In the genomic region with DNA sequence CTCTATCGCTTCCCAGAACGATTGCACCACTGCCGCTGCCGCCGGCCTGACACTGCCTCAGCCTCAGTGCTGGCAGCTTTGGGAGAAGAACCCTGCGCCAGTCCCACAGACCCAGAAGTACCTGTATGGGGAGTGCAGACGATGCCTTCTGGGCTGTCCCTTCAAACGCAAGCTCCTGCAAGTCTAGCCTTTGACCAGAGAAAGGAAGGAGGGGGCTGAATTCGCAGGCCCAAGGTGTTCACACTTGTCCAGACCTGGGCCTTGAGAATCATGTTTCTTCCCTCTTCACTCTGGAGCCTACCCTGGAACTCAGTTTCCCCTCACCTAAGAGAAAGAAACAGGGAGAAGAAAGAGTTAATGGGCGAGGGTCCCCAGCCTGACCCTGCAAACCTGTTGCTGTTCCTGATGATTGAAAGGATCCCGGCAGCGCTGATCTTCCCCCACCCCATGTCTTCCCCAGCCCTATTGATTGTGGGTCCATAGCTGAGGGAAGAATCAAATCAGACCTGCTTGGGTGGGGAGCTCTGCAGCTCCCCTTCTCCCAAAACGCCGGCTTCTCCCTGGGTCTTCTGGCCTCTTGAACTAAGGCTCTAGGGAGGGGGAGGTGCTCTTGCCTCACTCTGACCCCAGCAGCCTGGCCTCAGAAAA, we compare ENCODE assay signal across 10 cellular contexts. TPM values are rescaled to one million over a fixed set of nuclear protein-coding genes. Genes with fewer than 3 reads are reported as not detected.
DNase-seq lines count a peak whose midpoint lies in the region; ATAC-seq and TF ChIP-seq lines count a peak whose summit lies in the region.
"Had no signal": no experiment of that assay in that cellular context is flagged by ENCODE, and none has a peak within 500 bp of the region (broad histone marks: within the 10 kb centered on the region; RNA-seq: fewer than 3 reads in every experiment).

No MANE protein-coding gene starts in this region.

- H3K4me3 ChIP-seq in GM12864 (ENCODE audit: low read depth, low read length) (peak overlapping the region; percentile 32), iPS-15b (ENCODE audit: low read depth, low read length) (peak overlapping the region; percentile 55), spleen (peak overlapping the region in 6 of 8 donors; percentile 6 to 72 (median 34))

- DNase-seq in GM12864 (ENCODE audit: low read depth) (no peak), T-helper 17 cell (no peak), spleen (no peak), NCI-H2171 (lab: John Stamatoyannopoulos, UW) (no peak), NCI-H524 (lab: John Stamatoyannopoulos, UW) (no peak), activated T-cell treated with anti-CD3 and anti-CD28 coated beads for 4 hours (no peak)
- DNase-seq: HCEC 1CT had no signal

- H3K36me3 Mint-ChIP-seq in T-helper 17 cell (ENCODE audit: low read depth), result peaks cover 2% of the 10 kb centered on the region

- peaks cover 13% of the 10 kb centered on the region for H3K36me3 ChIP-seq in iPS-15b (ENCODE audit: control insufficient read depth, insufficient read depth, low read length)
- H3K36me3 ChIP-seq in spleen, result peaks cover 0 to 22% (median 0%) of the 10 kb centered on the region in 6 donors

- no peak for TF ChIP-seq POLR2A in spleen (IDR thresholded peaks at IDR 0.05)

- peak overlapping the region; percentile 95 for H3K27ac Mint-ChIP-seq in T-helper 17 cell

- intact Hi-C loops in spleen (cut with DNase I; ENCODE audit: low total_unique reads), result no loop called here

- peaks cover 29% of the 10 kb centered on the region for H3K4me1 ChIP-seq in iPS-15b (ENCODE audit: control insufficient read depth, insufficient read depth, low read length)
- H3K4me1 ChIP-seq in spleen, result peaks cover 21 to 83% (median 78%) of the 10 kb centered on the region in 6 donors

- H3K4me3 Mint-ChIP-seq in T-helper 17 cell, result peak overlapping the region; percentile 21

- WGBS in spleen, 5 donors, result 58 to 65% (median 61%) methylated on average over 14 of the region's 14 CpGs

- ATAC-seq in T-helper 17 cell, result no peak
- ATAC-seq in HG02840 (IDR thresholded peaks at IDR 0.05; ENCODE audit: low FRiP score, unreplicated experiment), result no peak

- peaks cover 38% of the 10 kb centered on the region for H3K4me1 Mint-ChIP-seq in T-helper 17 cell

- peak overlapping the region; percentile 37 for H3K9ac ChIP-seq in iPS-15b (ENCODE audit: low read depth, low read length)

- H3K9me3 ChIP-seq in T-helper 17 cell (ENCODE audit: control insufficient read depth, low read length, poor library complexity, severe bottlenecking), result no peaks in the 10 kb centered on the region
- no peaks in the 10 kb centered on the region for H3K9me3 ChIP-seq in iPS-15b (ENCODE audit: control insufficient read depth, insufficient read depth, low read length)
- no peaks in the 10 kb centered on the region for H3K9me3 ChIP-seq in spleen

- peaks cover 20% of the 10 kb centered on the region for H3K27me3 Mint-ChIP-seq in T-helper 17 cell

- TF ChIP-seq CTCF in GM12864 (IDR thresholded peaks at IDR 0.05; ENCODE audit: low read depth, low read length, missing control alignments) (no peak), spleen (IDR thresholded peaks at IDR 0.05 in 8 of 11, conservative IDR thresholded peaks at IDR 0.05 in 3 of 11) (no peak)

- peak overlapping the region in 5 of 8 donors; percentile 63 to 86 (median 82) for H3K27ac ChIP-seq in spleen

- H3K27me3 ChIP-seq in iPS-15b (ENCODE audit: control insufficient read depth, insufficient read depth, low read length), result peaks cover 11% of the 10 kb centered on the region
- H3K27me3 ChIP-seq in spleen (replicated peaks in 1 of 7), result peaks cover 0 to 82% (median 31%) of the 10 kb centered on the region in 7 donors

RNA-seq across cellular contexts. Expression of a gene that starts 0.8 kb away (rescaled TPM):
- total RNA-seq in T-helper 17 cell, result 10 to 100 TPM; 25.6 to 54.0 TPM
- 100 to 1,000 TPM in 4 of 7 donors, 10 to 100 TPM in 3; 24.2 to 612 (median 139) TPM for total RNA-seq in spleen
- polyA plus RNA-seq in spleen, result 10 to 100 TPM; 10.3 to 19.3 (median 12.2) TPM

RNA-seq across cellular contexts. Expression of a gene that starts 16.6 kb away (rescaled TPM):
- 10 to 100 TPM; 15.3 to 19.0 TPM for total RNA-seq in T-helper 17 cell
- total RNA-seq in spleen, result 10 to 100 TPM; 13.6 to 18.2 (median 16.5) TPM
- 10 to 100 TPM in 2 of 3 donors, 1 to 10 TPM in 1; 8.6 to 13.2 (median 10.0) TPM for polyA plus RNA-seq in spleen

RNA-seq across cellular contexts. Expression of a gene that starts 23.0 kb away (rescaled TPM):
- total RNA-seq in T-helper 17 cell (not detected), spleen (10 to 100 TPM; 21.3 to 55.0 (median 35.8) TPM)
- polyA plus RNA-seq in spleen, result 10 to 100 TPM; 10.3 to 29.0 (median 20.2) TPM

RNA-seq across cellular contexts. Expression of a gene that starts 28.8 kb away (rescaled TPM):
- total RNA-seq in T-helper 17 cell (not detected), spleen (under 1 TPM in 1 of 7 donors, not detected in 6; 0.16 TPM)
- polyA plus RNA-seq in spleen, result under 1 TPM; 0.02 to 0.03 (median 0.02) TPM
- total RNA-seq: HT1080 had no signal

Comparison
In these comparisons a context has a peak if more than half of its experiments do, and no peak if none do; other contexts are left out.
1. RNA of a gene that starts 23.0 kb away (total RNA-seq): 21.3 to 55.0 TPM in spleen; not detected in T-helper 17 cell; every median in the first group is over 10 times any median in the second.
2. Peak in every context shown above with its lines, with median percentiles within 50 percentile points of each other: H3K4me3 ChIP-seq.